In genomic region chr3:163622384-163622783, GRCh38 we compare ENCODE assay signal across 14 cellular contexts.
DNase-seq lines count a peak whose midpoint lies in the region; ATAC-seq and TF ChIP-seq lines count a peak whose summit lies in the region.
"Had no signal": no experiment of that assay in that cellular context is flagged by ENCODE, and none has a peak within 500 bp of the region (broad histone marks: within the 10 kb centered on the region; RNA-seq: fewer than 3 reads in every experiment).

No MANE protein-coding gene starts in this region.

- BruUV-seq in HCT116 (replicated peaks; lab: Mats Ljungman, UMichigan): no TSS peak

- peak; percentile 34; the same call in 1 of the 2 replicates for TF ChIP-seq RAD21 in HCT116 (IDR thresholded peaks at IDR 0.05; ENCODE audit: low read depth)

- H3K4me3 Mint-ChIP-seq in activated T-helper 2 cell treated with anti-CD3 and anti-CD28 coated beads, Interferon-gamma antibody, Interleukin-2, Interleukin-4, amounts not matched to agents 10 μg/mL and 5 μg/mL and 100 μg/mL, durations not matched to agents 14 hours and 24 hours and 36 hours (ENCODE audit: low read depth): no peak overlapping the region
- H3K4me3 Mint-ChIP-seq: activated CD4-positive, alpha-beta memory T cell treated with anti-CD3 and anti-CD28 coated beads, Interleukin-2, amount 10 ng/mL, durations not matched to agents 7 days and 5 days; activated naive CD8-positive, alpha-beta T cell treated with anti-CD3 and anti-CD28 coated beads for 36 hours had no signal

- POLR2A ChIA-PET in HCT116 (lab: Charles Lee): no interaction called here

- DNase-seq in A172 (ENCODE audit: low spot score) (peak; percentile 26), HCT116 (ENCODE audit: low read depth, low spot score) (peak; percentile 0), RWPE2 (ENCODE audit: low spot score) (no peak), hepatocyte (ENCODE audit: low spot score) (peak; percentile 27), NOMO-1 treated with dmso at 0.1 percent for 144 hours (lab: John Stamatoyannopoulos, UW; ENCODE audit: unreplicated experiment) (no peak), cerebellum (ENCODE audit: low spot score) (no peak)
- DNase-seq in activated T-helper 2 cell treated with anti-CD3 and anti-CD28 coated beads, Interferon-gamma antibody, Interleukin-2, Interleukin-4, amounts not matched to agents 10 μg/mL and 5 μg/mL and 100 μg/mL, durations not matched to agents 14 hours and 24 hours and 36 hours (ENCODE audit: low spot score): no peak
- DNase-seq: activated CD4-positive, alpha-beta memory T cell treated with anti-CD3 and anti-CD28 coated beads, Interleukin-2, amount 10 ng/mL, durations not matched to agents 7 days and 5 days; activated naive CD8-positive, alpha-beta T cell treated with anti-CD3 and anti-CD28 coated beads for 36 hours; effector memory CD4-positive, alpha-beta T cell; heart left ventricle; NCI-H1436 had no signal

- no peak overlapping the region for H3K27ac Mint-ChIP-seq in activated T-helper 2 cell treated with anti-CD3 and anti-CD28 coated beads, Interferon-gamma antibody, Interleukin-2, Interleukin-4, amounts not matched to agents 10 μg/mL and 5 μg/mL and 100 μg/mL, durations not matched to agents 14 hours and 24 hours and 36 hours
- H3K27ac Mint-ChIP-seq: activated CD4-positive, alpha-beta memory T cell treated with anti-CD3 and anti-CD28 coated beads, Interleukin-2, amount 10 ng/mL, durations not matched to agents 7 days and 5 days; activated naive CD8-positive, alpha-beta T cell treated with anti-CD3 and anti-CD28 coated beads for 36 hours had no signal

- peak; percentile 55; the same call in 1 of the 2 replicates for ATAC-seq in HCT116
- peak; percentile 42; the same call in 1 of the 3 replicates for ATAC-seq in RWPE2 (ENCODE audit: low read depth)
- ATAC-seq in GM18520 (IDR thresholded peaks at IDR 0.05; ENCODE audit: unreplicated experiment): no peak
- ATAC-seq: heart left ventricle had no signal

- 40% methylated on average over 3 of the region's 3 CpGs for WGBS in hepatocyte (ENCODE audit: low lambda C conversion rate, missing lambda C conversion rate)

- H3K4me2 ChIP-seq in HCT116 (ENCODE audit: low read length) (no peak overlapping the region), hepatocyte (no peak overlapping the region)

- no peaks in the 10 kb centered on the region for H3K79me2 ChIP-seq in HCT116 (ENCODE audit: insufficient read depth, low read length)
- H3K79me2 ChIP-seq in hepatocyte: no peaks in the 10 kb centered on the region

- no peak overlapping the region for H2AFZ ChIP-seq in HCT116 (ENCODE audit: low read depth, low read length, poor library complexity, severe bottlenecking)
- no peak overlapping the region for H2AFZ ChIP-seq in hepatocyte

- no peaks in the 10 kb centered on the region for H3K4me1 Mint-ChIP-seq in activated T-helper 2 cell treated with anti-CD3 and anti-CD28 coated beads, Interferon-gamma antibody, Interleukin-2, Interleukin-4, amounts not matched to agents 10 μg/mL and 5 μg/mL and 100 μg/mL, durations not matched to agents 14 hours and 24 hours and 36 hours (ENCODE audit: low read depth)
- H3K4me1 Mint-ChIP-seq: activated CD4-positive, alpha-beta memory T cell treated with anti-CD3 and anti-CD28 coated beads, Interleukin-2, amount 10 ng/mL, durations not matched to agents 7 days and 5 days; activated naive CD8-positive, alpha-beta T cell treated with anti-CD3 and anti-CD28 coated beads for 36 hours had no signal

- H3K9me3 ChIP-seq in HCT116 (ENCODE audit: control insufficient read depth in 1 of 2, insufficient read depth in 1 of 2, low read depth in 1 of 2, low read length in 2 of 2) (no peaks in the 10 kb centered on the region), RWPE2 (ENCODE audit: severe bottlenecking) (no peaks in the 10 kb centered on the region), hepatocyte (ENCODE audit: low read depth) (no peaks in the 10 kb centered on the region)
- H3K9me3 ChIP-seq: heart left ventricle had no signal

- H4K20me1 ChIP-seq in HCT116 (ENCODE audit: insufficient read depth): no peaks in the 10 kb centered on the region
- H4K20me1 ChIP-seq in hepatocyte (ENCODE audit: insufficient read depth, poor library complexity, severe bottlenecking): no peaks in the 10 kb centered on the region

- H3K4me1 ChIP-seq in HCT116 (ENCODE audit: control insufficient read depth in 1 of 2, insufficient read depth in 2 of 2, low read length in 2 of 2): no peaks in the 10 kb centered on the region
- no peaks in the 10 kb centered on the region for H3K4me1 ChIP-seq in RWPE2 (ENCODE audit: insufficient read depth, poor library complexity, severe bottlenecking)
- H3K4me1 ChIP-seq in hepatocyte (ENCODE audit: insufficient read depth): no peaks in the 10 kb centered on the region
- H3K4me1 ChIP-seq: heart left ventricle had no signal

- H3K27ac ChIP-seq in HCT116 (ENCODE audit: low read depth, low read length): no peak overlapping the region
- H3K27ac ChIP-seq in RWPE2 (ENCODE audit: poor library complexity, severe bottlenecking): no peak overlapping the region
- H3K27ac ChIP-seq in hepatocyte: no peak overlapping the region
- H3K27ac ChIP-seq: heart left ventricle, SK-N-MC had no signal

- RAD21 ChIA-PET in HCT116 (lab: Charles Lee; ENCODE audit: low non-redundant PET in 1 of 2, low total read pairs in 2 of 2, uncharacterized antibody in 2 of 2, unreplicated experiment in 2 of 2): interaction anchor here in 1 of 2 experiments (0.5 kb wide), 1 partner anchor 1389 kb away, joined by 3 read pairs; no protein-coding TSS in a partner anchor

- intact Hi-C loops in HCT116 (cut with micrococcal nuclease): loop anchor here (10.0 kb wide), 1 partner anchor 568 kb away; no protein-coding TSS in a partner anchor
- intact Hi-C loops in activated T-helper 2 cell treated with anti-CD3 and anti-CD28 coated beads, Interferon-gamma antibody, Interleukin-2, Interleukin-4, amounts not matched to agents 10 μg/mL and 5 μg/mL and 100 μg/mL, durations not matched to agents 14 hours and 24 hours and 36 hours (cut with micrococcal nuclease): no loop called here

- no peaks in the 10 kb centered on the region for H3K27me3 Mint-ChIP-seq in activated T-helper 2 cell treated with anti-CD3 and anti-CD28 coated beads, Interferon-gamma antibody, Interleukin-2, Interleukin-4, amounts not matched to agents 10 μg/mL and 5 μg/mL and 100 μg/mL, durations not matched to agents 14 hours and 24 hours and 36 hours (ENCODE audit: low read depth)
- H3K27me3 Mint-ChIP-seq: activated CD4-positive, alpha-beta memory T cell treated with anti-CD3 and anti-CD28 coated beads, Interleukin-2, amount 10 ng/mL, durations not matched to agents 7 days and 5 days; activated naive CD8-positive, alpha-beta T cell treated with anti-CD3 and anti-CD28 coated beads for 36 hours had no signal

- no peaks in the 10 kb centered on the region for H3K36me3 Mint-ChIP-seq in activated T-helper 2 cell treated with anti-CD3 and anti-CD28 coated beads, Interferon-gamma antibody, Interleukin-2, Interleukin-4, amounts not matched to agents 10 μg/mL and 5 μg/mL and 100 μg/mL, durations not matched to agents 14 hours and 24 hours and 36 hours (ENCODE audit: low read depth)
- H3K36me3 Mint-ChIP-seq: activated naive CD8-positive, alpha-beta T cell treated with anti-CD3 and anti-CD28 coated beads for 36 hours had no signal

- TF ChIP-seq CTCF in HCT116 (IDR thresholded peaks at IDR 0.05 in 2 of 3, conservative IDR thresholded peaks at IDR 0.05 in 1 of 3; ENCODE audit: borderline replicate concordance in 1 of 3, insufficient read depth in 1 of 3, low read depth in 2 of 3, low read length in 2 of 3) (peak; percentile 6 to 22 (median 22); a peak in 3 of 6 replicates), RWPE2 (IDR thresholded peaks at IDR 0.05; ENCODE audit: poor library complexity, severe bottlenecking) (peak; percentile 29), hepatocyte (IDR thresholded peaks at IDR 0.05; ENCODE audit: poor library complexity) (peak; percentile 44)

- peaks cover 3% of the 10 kb centered on the region for H3K9me3 Mint-ChIP-seq in activated T-helper 2 cell treated with anti-CD3 and anti-CD28 coated beads, Interferon-gamma antibody, Interleukin-2, Interleukin-4, amounts not matched to agents 10 μg/mL and 5 μg/mL and 100 μg/mL, durations not matched to agents 14 hours and 24 hours and 36 hours
- H3K9me3 Mint-ChIP-seq: activated CD4-positive, alpha-beta memory T cell treated with anti-CD3 and anti-CD28 coated beads, Interleukin-2, amount 10 ng/mL, durations not matched to agents 7 days and 5 days had no signal

- H3K27me3 ChIP-seq in HCT116 (ENCODE audit: insufficient read depth, low read length): no peaks in the 10 kb centered on the region
- H3K27me3 ChIP-seq in RWPE2 (ENCODE audit: insufficient read depth, poor library complexity, severe bottlenecking): no peaks in the 10 kb centered on the region
- H3K27me3 ChIP-seq in hepatocyte: no peaks in the 10 kb centered on the region
- H3K27me3 ChIP-seq: heart left ventricle had no signal

- CTCF ChIA-PET in HCT116 (lab: Charles Lee): no interaction called here

- H3K9me2 ChIP-seq in HCT116 (ENCODE audit: insufficient read depth) (0 out of 2 replicates have a peak, but pooled peaks cover 4% of the 10 kb centered on the region), hepatocyte (replicated peaks; ENCODE audit: insufficient read depth) (no peaks in the 10 kb centered on the region)

- H3K9ac ChIP-seq in HCT116 (ENCODE audit: low read length): no peak overlapping the region

- H3K4me3 ChIP-seq in HCT116 (replicated peaks in 1 of 2; ENCODE audit: low read depth in 1 of 2, low read length in 2 of 2) (no peak overlapping the region), RWPE2 (ENCODE audit: severe bottlenecking) (no peak overlapping the region), hepatocyte (no peak overlapping the region)
- H3K4me3 ChIP-seq: heart left ventricle, SK-N-MC had no signal

- no peak for TF ChIP-seq POLR2A in HCT116 (IDR thresholded peaks at IDR 0.05; ENCODE audit: borderline replicate concordance, extremely low read depth, insufficient read depth, insufficient read length)

- H3K36me3 ChIP-seq in HCT116 (ENCODE audit: control insufficient read depth in 1 of 2, insufficient read depth in 2 of 2, low read length in 2 of 2) (no peaks in the 10 kb centered on the region), RWPE2 (ENCODE audit: low read depth) (no peaks in the 10 kb centered on the region), hepatocyte (replicated peaks; ENCODE audit: insufficient read depth, low read depth) (no peaks in the 10 kb centered on the region)
- H3K36me3 ChIP-seq: heart left ventricle had no signal

TF ChIP-seq in HCT116, 20 proteins besides CTCF, POLR2A, EP300 and RAD21 (continues in another document):
- TF ChIP-seq EZH2phosphoT487 (IDR thresholded peaks at IDR 0.05; ENCODE audit: borderline replicate concordance): no peak
- TF ChIP-seq ZFX (IDR thresholded peaks at IDR 0.05): no peak
- no peak for TF ChIP-seq ELF1 (IDR thresholded peaks at IDR 0.05; ENCODE audit: borderline replicate concordance, low read depth)
- TF ChIP-seq TCF7L2 (IDR thresholded peaks at IDR 0.05; ENCODE audit: borderline replicate concordance, extremely low read depth, insufficient read depth, insufficient read length): no peak
- TF ChIP-seq FOSL1 (IDR thresholded peaks at IDR 0.05; ENCODE audit: low read depth): no peak
- no peak for TF ChIP-seq ATF3 (IDR thresholded peaks at IDR 0.05)

Comparison
In these comparisons a context has a peak if more than half of its experiments do, and no peak if none do; other contexts are left out.
1. DNase-seq: peak in A172 (single experiment), HCT116 (single experiment) and hepatocyte (single experiment); none in RWPE2 (single experiment), NOMO-1 treated with dmso at 0.1 percent for 144 hours (single experiment), cerebellum (single experiment) and activated T-helper 2 cell treated with anti-CD3 and anti-CD28 coated beads, Interferon-gamma antibody, Interleukin-2, Interleukin-4, amounts not matched to agents 10 μg/mL and 5 μg/mL and 100 μg/mL, durations not matched to agents 14 hours and 24 hours and 36 hours (single experiment).
2. Peak in every context shown above with its lines, with median percentiles within 50 percentile points of each other: CTCF ChIP-seq.